9 cellular contexts compared by ENCODE assay signal in the genomic region with DNA sequence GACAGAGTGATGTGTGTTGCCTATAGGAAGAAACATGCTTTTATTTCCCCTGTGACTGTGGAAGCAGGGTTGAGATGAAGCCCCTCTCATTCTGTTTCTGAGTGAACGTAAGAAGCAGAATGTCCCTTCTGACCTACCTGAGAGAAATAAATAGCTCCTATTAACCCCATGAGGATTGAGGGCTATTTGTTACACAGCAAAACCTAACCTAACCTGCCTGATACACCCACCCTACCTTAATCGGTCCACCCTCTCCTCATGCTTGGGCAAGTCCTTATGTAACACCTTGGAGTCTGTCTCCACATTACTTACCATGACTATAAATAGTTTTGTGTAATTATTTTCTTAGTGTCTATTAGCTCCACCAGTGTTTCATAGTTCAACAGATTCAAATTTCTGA. TPM values are rescaled to one million over a fixed set of nuclear protein-coding genes. Genes with fewer than 3 reads are reported as not detected.
"Had no signal": no experiment of that assay in that cellular context is flagged by ENCODE, and none has a peak within 500 bp of the region (broad histone marks: within the 10 kb centered on the region; RNA-seq: fewer than 3 reads in every experiment).

No MANE protein-coding gene starts in this region.

- H3K4me3 ChIP-seq: GM12878 had no signal

- ATAC-seq: GM12878 had no signal

- DNase-seq: GDM1, GF-D8 had no signal

- FAIRE-seq: G401.6, GM12878, GM12891, GM12892, GM18507, GM19239 had no signal

RNA-seq across cellular contexts. Expression of a gene that starts 41.9 kb away (rescaled TPM):
- total RNA-seq: G401 had no signal
